1 cellular context compared by ENCODE assay signal in the genomic region with DNA sequence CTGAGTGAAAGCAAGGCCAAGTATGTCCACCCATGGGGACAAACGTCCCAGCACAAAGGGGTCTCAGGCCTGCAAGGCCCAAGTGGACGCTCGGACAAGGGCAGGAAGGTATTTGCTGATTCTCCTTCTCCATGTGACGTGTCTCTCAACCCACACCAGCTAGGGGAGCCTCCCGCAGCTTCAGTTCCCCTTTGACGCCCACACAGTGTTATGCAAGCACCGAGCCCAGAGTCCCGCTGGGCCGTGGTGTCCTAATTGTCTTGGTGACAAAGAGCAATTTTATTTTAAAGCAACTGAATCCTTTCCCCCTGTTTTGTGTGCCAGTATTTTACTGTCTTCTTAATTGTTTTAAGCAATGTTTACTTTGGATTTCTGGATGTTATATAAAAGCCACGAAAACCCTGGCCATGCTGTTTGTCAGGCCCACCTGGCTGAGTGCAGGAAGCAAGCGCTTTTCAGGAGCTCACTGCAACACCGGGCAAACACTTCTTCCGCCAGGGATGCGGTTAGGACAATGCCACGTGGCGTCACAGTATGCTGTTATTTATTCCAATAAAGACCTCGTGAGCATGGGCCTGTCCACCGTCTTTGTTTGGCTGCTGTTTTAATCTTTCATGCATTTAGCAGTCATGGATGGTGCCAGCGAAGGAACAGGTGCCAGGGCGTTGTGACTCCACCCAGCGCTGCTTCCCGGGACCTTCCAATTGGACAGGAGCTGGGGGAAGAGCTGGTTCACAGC.
TF ChIP-seq lines count a peak whose summit lies in the region.

No MANE protein-coding gene starts in this region.

TF ChIP-seq in H1, 55 proteins besides CTCF, POLR2A, EP300 and RAD21 (continued from another document):
- TF ChIP-seq RXRA (IDR thresholded peaks at IDR 0.05; ENCODE audit: insufficient read depth, low read depth, low read length), result no peak
- TF ChIP-seq HDAC6 (IDR thresholded peaks at IDR 0.05; ENCODE audit: low read depth, low read length), result no peak
- TF ChIP-seq, protein P1, sequence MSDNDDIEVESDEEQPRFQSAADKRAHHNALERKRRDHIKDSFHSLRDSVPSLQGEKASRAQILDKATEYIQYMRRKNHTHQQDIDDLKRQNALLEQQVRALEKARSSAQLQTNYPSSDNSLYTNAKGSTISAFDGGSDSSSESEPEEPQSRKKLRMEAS (IDR thresholded peaks at IDR 0.05), result peak; percentile 47
- no peak for TF ChIP-seq JUND (IDR thresholded peaks at IDR 0.05; ENCODE audit: low read length)
